ENCODE assay signal across 37 cellular contexts in genomic region chr7:3075441-3075840, GRCh38. TPM values are rescaled to one million over a fixed set of nuclear protein-coding genes. Genes with fewer than 3 reads are reported as not detected.
"Had no signal": no experiment of that assay in that cellular context is flagged by ENCODE, and none has a peak within 500 bp of the region (broad histone marks: within the 10 kb centered on the region; RNA-seq: fewer than 3 reads in every experiment).

No MANE protein-coding gene starts in this region.

- H3K4me1 ChIP-seq: adrenal gland, SJCRH30 had no signal

- H3K9me3 ChIP-seq: adrenal gland, SJCRH30 had no signal

- H3K36me3 ChIP-seq: adrenal gland, SJCRH30 had no signal

- H3K27me3 Mint-ChIP-seq: activated CD4-positive, alpha-beta T cell treated with anti-CD3 and anti-CD28 coated beads for 36 hours; activated CD4-positive, alpha-beta T cell treated with anti-CD3 and anti-CD28 coated beads, Interleukin-2, amount 10 ng/mL, durations not matched to agents 7 days and 5 days had no signal

- DNase-seq: activated CD4-positive, alpha-beta T cell treated with anti-CD3 and anti-CD28 coated beads for 36 hours; activated CD4-positive, alpha-beta T cell treated with anti-CD3 and anti-CD28 coated beads, Interleukin-2, amount 10 ng/mL, durations not matched to agents 7 days and 5 days; activated CD4-positive, alpha-beta T cell treated with anti-CD3 and anti-CD28 coated beads, Interleukin-2, amount 50 U/mL, for 48 hours; activated CD8-positive, alpha-beta T cell treated with anti-CD3 and anti-CD28 coated beads, Interleukin-2, amount 10 ng/mL, durations not matched to agents 7 days and 5 days; activated gamma-delta T cell treated with Interleukin-2 at 50 U/mL for 16 hours; activated naive CD4-positive, alpha-beta T cell treated with anti-CD3 and anti-CD28 coated beads for 36 hours; activated T-cell treated with anti-CD3 and anti-CD28 coated beads, Interleukin-2, amount 50 U/mL, for 4 hours; adrenal gland; anterior cingulate cortex; caudate nucleus; cerebellar nuclear complex; Karpas-422; KBM-7; MV-4-11; NCI-H1092 treated with DMSO at 0.1 percent for 48 hours; NCI-H1417; NCI-H146; NCI-H187; NCI-H2029 treated with DMSO at 0.1 percent for 48 hours; NCI-H2107; NCI-H2171; NCI-H510A; NCI-H526; NCI-H748 treated with DMSO at 0.1 percent for 48 hours; NK-92 treated with Interleukin-12 subunit alpha and Interleukin-12 subunit beta, amount 100 ng/mL, for 24 hours; SHP77; SJCRH30; T1000 had no signal

- H3K27me3 ChIP-seq: adrenal gland, SJCRH30 had no signal

- H3K27ac Mint-ChIP-seq: activated CD4-positive, alpha-beta T cell treated with anti-CD3 and anti-CD28 coated beads for 36 hours; activated CD4-positive, alpha-beta T cell treated with anti-CD3 and anti-CD28 coated beads, Interleukin-2, amount 10 ng/mL, durations not matched to agents 7 days and 5 days; activated CD8-positive, alpha-beta T cell treated with anti-CD3 and anti-CD28 coated beads, Interleukin-2, amount 10 ng/mL, durations not matched to agents 7 days and 5 days; activated naive CD4-positive, alpha-beta T cell treated with anti-CD3 and anti-CD28 coated beads for 36 hours; activated naive CD4-positive, alpha-beta T cell treated with anti-CD3 and anti-CD28 coated beads, Interleukin-2, amount 50 U/mL, for 72 hours; activated T-helper 1 cell treated with anti-CD3 and anti-CD28 coated beads, Interleukin-12 subunit alpha, Interleukin-12 subunit beta, Interleukin-2, Interleukin-4 antibody, amounts not matched to agents 30 ng/mL and 10 ng/mL and 1 ng/mL, durations not matched to agents 14 hours and 24 hours and 36 hours; WTC11 had no signal

- H3K4me3 ChIP-seq: adrenal gland, SJCRH30, SK-N-MC had no signal

- H3K27ac ChIP-seq: adrenal gland, SJCRH30, SK-N-MC had no signal

- H3K4me3 Mint-ChIP-seq: activated CD4-positive, alpha-beta T cell treated with anti-CD3 and anti-CD28 coated beads for 36 hours; activated CD4-positive, alpha-beta T cell treated with anti-CD3 and anti-CD28 coated beads, Interleukin-2, amount 10 ng/mL, durations not matched to agents 7 days and 5 days; activated CD8-positive, alpha-beta T cell treated with anti-CD3 and anti-CD28 coated beads, Interleukin-2, amount 10 ng/mL, durations not matched to agents 7 days and 5 days; activated naive CD4-positive, alpha-beta T cell treated with anti-CD3 and anti-CD28 coated beads for 36 hours; activated T-cell treated with anti-CD3 and anti-CD28 coated beads, Interleukin-2, amount 50 U/mL, for 4 hours; activated T-helper 1 cell treated with anti-CD3 and anti-CD28 coated beads, Interleukin-12 subunit alpha, Interleukin-12 subunit beta, Interleukin-2, Interleukin-4 antibody, amounts not matched to agents 30 ng/mL and 10 ng/mL and 1 ng/mL, durations not matched to agents 14 hours and 24 hours and 36 hours; brain; WTC11 had no signal

- H3K36me3 Mint-ChIP-seq: brain had no signal

- ATAC-seq: activated CD4-positive, alpha-beta T cell treated with anti-CD3 and anti-CD28 coated beads for 36 hours; activated CD4-positive, CD25-positive, alpha-beta regulatory T cell treated with anti-CD3 and anti-CD28 coated beads, Interleukin-2, amount 50 U/mL, for 24 hours; activated CD8-positive, alpha-beta T cell treated with anti-CD3 and anti-CD28 coated beads, Interleukin-2, amount 10 ng/mL, durations not matched to agents 7 days and 5 days; activated naive CD4-positive, alpha-beta T cell treated with anti-CD3 and anti-CD28 coated beads, Interleukin-2, amount 50 U/mL, for 72 hours; activated T-cell treated with anti-CD3 and anti-CD28 coated beads, Interleukin-2, amount 50 U/mL, for 4 hours; Panc1; WTC11 had no signal

RNA-seq across cellular contexts. Expression of gene CARD11, which starts 31.8 kb away (rescaled TPM):
- total RNA-seq: MCF 10A, RPMI7951, SJCRH30 had no signal
